7 cellular contexts compared by ENCODE assay signal in the genomic region with DNA sequence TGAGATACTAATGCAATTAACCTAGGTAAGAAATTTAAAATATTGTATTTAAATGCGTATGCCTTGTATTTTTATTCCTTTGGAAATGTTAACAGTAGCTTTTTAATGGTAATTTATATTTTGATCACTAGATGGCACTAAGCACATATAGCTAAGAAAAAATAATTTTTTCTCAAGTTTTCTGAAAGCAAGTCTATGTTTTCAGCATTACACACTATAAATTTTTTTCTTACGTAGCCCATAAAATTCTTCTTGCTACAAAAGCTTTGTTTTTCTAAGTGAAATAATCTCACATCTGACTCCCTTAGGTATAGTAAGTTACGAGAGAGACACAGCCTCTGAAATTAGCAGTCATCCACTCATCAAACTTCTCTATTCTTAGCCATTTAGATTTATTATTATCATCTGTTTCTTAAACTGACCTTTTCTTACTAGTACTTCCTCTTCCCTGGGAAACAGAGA. TPM values are rescaled to one million over a fixed set of nuclear protein-coding genes. Genes with fewer than 3 reads are reported as not detected.
A peak's percentile ranks its signal among the peaks of the same experiment; 100 is the strongest.
DNase-seq lines count a peak whose midpoint lies in the region; ATAC-seq, FAIRE-seq and TF ChIP-seq lines count a peak whose summit lies in the region.

No MANE protein-coding gene starts in this region.

- H2AFZ ChIP-seq in astrocyte (ENCODE audit: low read depth, low read length), result no peak overlapping the region
- H2AFZ ChIP-seq in neural cell (ENCODE audit: low read depth, low read length), result no peak overlapping the region

- H3K4me1 Mint-ChIP-seq in astrocyte (ENCODE audit: low read depth, unreplicated experiment), result peaks cover 34% of the 10 kb centered on the region
- H3K4me1 Mint-ChIP-seq in stimulated activated naive CD8-positive, alpha-beta T cell treated with anti-CD3 and anti-CD28 coated beads, Interleukin-15, amount 100 ng/mL, for 72 hours, result no peaks in the 10 kb centered on the region

- H3K27me3 ChIP-seq in DOHH2 (ENCODE audit: control insufficient read depth, low read length) (no peaks in the 10 kb centered on the region), astrocyte (ENCODE audit: insufficient read depth, low read length) (no peaks in the 10 kb centered on the region), neural cell (ENCODE audit: insufficient read depth, low read depth, low read length) (no peaks in the 10 kb centered on the region)

- H3K9me3 ChIP-seq in DOHH2 (ENCODE audit: control insufficient read depth, insufficient read depth, low read length) (no peaks in the 10 kb centered on the region), astrocyte (ENCODE audit: insufficient read depth, low read depth, low read length) (no peaks in the 10 kb centered on the region), neural cell (ENCODE audit: low read length) (no peaks in the 10 kb centered on the region)

- H3K9ac ChIP-seq in astrocyte (ENCODE audit: low read length) (no peak overlapping the region), neural cell (ENCODE audit: low read length) (no peak overlapping the region)

- H3K4me2 ChIP-seq in DOHH2 (ENCODE audit: low read length), result no peak overlapping the region
- no peak overlapping the region for H3K4me2 ChIP-seq in astrocyte (ENCODE audit: low read length)
- no peak overlapping the region for H3K4me2 ChIP-seq in neural cell (ENCODE audit: low read length)

- no peaks in the 10 kb centered on the region for H3K9me2 ChIP-seq in DOHH2 (replicated peaks; ENCODE audit: control insufficient read depth, low read length)
- no peaks in the 10 kb centered on the region for H3K9me2 ChIP-seq in neural cell (ENCODE audit: insufficient read depth, low read length)

- H3F3A ChIP-seq in DOHH2 (ENCODE audit: control insufficient read depth, insufficient read depth) (no peaks in the 10 kb centered on the region; the same call in 1 of the 2 replicates), neural cell (ENCODE audit: insufficient read depth, low read length, poor library complexity, severe bottlenecking) (no peaks in the 10 kb centered on the region)

- no peak overlapping the region for H3K27ac Mint-ChIP-seq in astrocyte (ENCODE audit: unreplicated experiment)
- H3K27ac Mint-ChIP-seq in stimulated activated naive CD8-positive, alpha-beta T cell treated with anti-CD3 and anti-CD28 coated beads, Interleukin-15, amount 100 ng/mL, for 72 hours, result no peak overlapping the region

- H3K36me3 ChIP-seq in DOHH2 (ENCODE audit: control insufficient read depth, low read length), result no peaks in the 10 kb centered on the region
- H3K36me3 ChIP-seq in astrocyte (ENCODE audit: insufficient read depth, low read length), result no peaks in the 10 kb centered on the region
- H3K36me3 ChIP-seq in neural cell (ENCODE audit: insufficient read depth, low read length), result no peaks in the 10 kb centered on the region

- no peaks in the 10 kb centered on the region for H3K36me3 Mint-ChIP-seq in astrocyte (ENCODE audit: low read depth, unreplicated experiment)

- H3K79me2 ChIP-seq in DOHH2 (ENCODE audit: control insufficient read depth, low read length) (no peaks in the 10 kb centered on the region), astrocyte (ENCODE audit: insufficient read depth, low read length) (no peaks in the 10 kb centered on the region), neural cell (replicated peaks; ENCODE audit: insufficient read depth, low read length) (no peaks in the 10 kb centered on the region)

- H4K20me1 ChIP-seq in DOHH2 (ENCODE audit: control insufficient read depth, insufficient read depth, low read depth, low read length) (no peaks in the 10 kb centered on the region), astrocyte (ENCODE audit: insufficient read depth, low read length) (no peaks in the 10 kb centered on the region), neural cell (ENCODE audit: insufficient read depth) (no peaks in the 10 kb centered on the region)

- TF ChIP-seq EP300 in neural cell (conservative IDR thresholded peaks at IDR 0.05; ENCODE audit: poor library complexity, severe bottlenecking), result no peak

- peak; percentile 72 for TF ChIP-seq RAD21 in neural cell (conservative IDR thresholded peaks at IDR 0.05)

- H3K27ac ChIP-seq in DOHH2 (ENCODE audit: low read depth, low read length), result no peak overlapping the region
- H3K27ac ChIP-seq in astrocyte (ENCODE audit: low read depth, low read length), result no peak overlapping the region
- H3K27ac ChIP-seq in neural cell (ENCODE audit: low read length), result no peak overlapping the region

- H3K9me3 Mint-ChIP-seq in astrocyte (ENCODE audit: unreplicated experiment), result no peaks in the 10 kb centered on the region
- no peaks in the 10 kb centered on the region for H3K9me3 Mint-ChIP-seq in stimulated activated naive CD8-positive, alpha-beta T cell treated with anti-CD3 and anti-CD28 coated beads, Interleukin-15, amount 100 ng/mL, for 72 hours

- H3K4me1 ChIP-seq in DOHH2 (ENCODE audit: control insufficient read depth, low read length) (no peaks in the 10 kb centered on the region), astrocyte (ENCODE audit: insufficient read depth, low read length) (no peaks in the 10 kb centered on the region)

- H3K27me3 Mint-ChIP-seq in astrocyte (ENCODE audit: low read depth, unreplicated experiment), result no peaks in the 10 kb centered on the region
- no peaks in the 10 kb centered on the region for H3K27me3 Mint-ChIP-seq in stimulated activated naive CD8-positive, alpha-beta T cell treated with anti-CD3 and anti-CD28 coated beads, Interleukin-15, amount 100 ng/mL, for 72 hours

- H3K4me3 ChIP-seq in DOHH2 (ENCODE audit: low read length), result no peak overlapping the region
- H3K4me3 ChIP-seq in astrocyte (ENCODE audit: insufficient read depth, low read depth, low read length), result no peak overlapping the region
- no peak overlapping the region for H3K4me3 ChIP-seq in neural cell (ENCODE audit: low read length)

- no peak for ATAC-seq in HG02840 (IDR thresholded peaks at IDR 0.05; ENCODE audit: low FRiP score, unreplicated experiment)
- no peak for ATAC-seq in stimulated activated naive CD8-positive, alpha-beta T cell treated with anti-CD3 and anti-CD28 coated beads, Interleukin-15, amount 100 ng/mL, for 72 hours

- no peak overlapping the region for H3K4me3 Mint-ChIP-seq in astrocyte (ENCODE audit: unreplicated experiment)
- H3K4me3 Mint-ChIP-seq in stimulated activated naive CD8-positive, alpha-beta T cell treated with anti-CD3 and anti-CD28 coated beads, Interleukin-15, amount 100 ng/mL, for 72 hours, result no peak overlapping the region

- no peak for FAIRE-seq in astrocyte (lab: Jason Lieb, UNC)

- DNase-seq in LHCN-M2 (ENCODE audit: low read depth) (peak; percentile 14), astrocyte (ENCODE audit: low read depth) (no peak), ecto neural progenitor cell (ENCODE audit: low spot score) (no peak)
- no peak for DNase-seq in stimulated activated naive CD8-positive, alpha-beta T cell treated with anti-CD3 and anti-CD28 coated beads, Interleukin-15, amount 100 ng/mL, for 72 hours

- TF ChIP-seq CTCF in DOHH2 (IDR thresholded peaks at IDR 0.05; ENCODE audit: low read depth, low read length, poor library complexity, severe bottlenecking) (peak; percentile 56), astrocyte (IDR thresholded peaks at IDR 0.05; ENCODE audit: insufficient read depth, low read depth, low read length) (peak; percentile 35), neural cell (IDR thresholded peaks at IDR 0.05; ENCODE audit: poor library complexity, severe bottlenecking) (peak; percentile 70)

TF ChIP-seq in neural cell, 6 proteins besides CTCF, POLR2A, EP300 and RAD21:
- peak; percentile 67 for TF ChIP-seq SMC3 (conservative IDR thresholded peaks at IDR 0.05; ENCODE audit: poor library complexity)
- TF ChIP-seq EZH2 (IDR thresholded peaks at IDR 0.05; ENCODE audit: borderline replicate concordance, insufficient read depth, low read length, poor library complexity, severe bottlenecking), result no peak
- TF ChIP-seq MXI1 (conservative IDR thresholded peaks at IDR 0.05; ENCODE audit: poor library complexity, severe bottlenecking), result no peak
- TF ChIP-seq POLR2AphosphoS5 (IDR thresholded peaks at IDR 0.05), result no peak
- TF ChIP-seq TAF1 (IDR thresholded peaks at IDR 0.05; ENCODE audit: low read depth), result no peak
- TF ChIP-seq, protein P1, sequence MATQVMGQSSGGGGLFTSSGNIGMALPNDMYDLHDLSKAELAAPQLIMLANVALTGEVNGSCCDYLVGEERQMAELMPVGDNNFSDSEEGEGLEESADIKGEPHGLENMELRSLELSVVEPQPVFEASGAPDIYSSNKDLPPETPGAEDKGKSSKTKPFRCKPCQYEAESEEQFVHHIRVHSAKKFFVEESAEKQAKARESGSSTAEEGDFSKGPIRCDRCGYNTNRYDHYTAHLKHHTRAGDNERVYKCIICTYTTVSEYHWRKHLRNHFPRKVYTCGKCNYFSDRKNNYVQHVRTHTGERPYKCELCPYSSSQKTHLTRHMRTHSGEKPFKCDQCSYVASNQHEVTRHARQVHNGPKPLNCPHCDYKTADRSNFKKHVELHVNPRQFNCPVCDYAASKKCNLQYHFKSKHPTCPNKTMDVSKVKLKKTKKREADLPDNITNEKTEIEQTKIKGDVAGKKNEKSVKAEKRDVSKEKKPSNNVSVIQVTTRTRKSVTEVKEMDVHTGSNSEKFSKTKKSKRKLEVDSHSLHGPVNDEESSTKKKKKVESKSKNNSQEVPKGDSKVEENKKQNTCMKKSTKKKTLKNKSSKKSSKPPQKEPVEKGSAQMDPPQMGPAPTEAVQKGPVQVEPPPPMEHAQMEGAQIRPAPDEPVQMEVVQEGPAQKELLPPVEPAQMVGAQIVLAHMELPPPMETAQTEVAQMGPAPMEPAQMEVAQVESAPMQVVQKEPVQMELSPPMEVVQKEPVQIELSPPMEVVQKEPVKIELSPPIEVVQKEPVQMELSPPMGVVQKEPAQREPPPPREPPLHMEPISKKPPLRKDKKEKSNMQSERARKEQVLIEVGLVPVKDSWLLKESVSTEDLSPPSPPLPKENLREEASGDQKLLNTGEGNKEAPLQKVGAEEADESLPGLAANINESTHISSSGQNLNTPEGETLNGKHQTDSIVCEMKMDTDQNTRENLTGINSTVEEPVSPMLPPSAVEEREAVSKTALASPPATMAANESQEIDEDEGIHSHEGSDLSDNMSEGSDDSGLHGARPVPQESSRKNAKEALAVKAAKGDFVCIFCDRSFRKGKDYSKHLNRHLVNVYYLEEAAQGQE (IDR thresholded peaks at IDR 0.05; ENCODE audit: borderline replicate concordance), result no peak
TF ChIP-seq in neural cell: peak in this region for 1.

RNA-seq across cellular contexts. Expression of a gene that starts 35.7 kb away (rescaled TPM):
- 16.7 and 18.8 TPM in 2 replicates for total RNA-seq in LHCN-M2 (2014; rRNA removed)
- 22.7 TPM for polyA plus RNA-seq in LHCN-M2 (2012)
- total RNA-seq in astrocyte, result 22.2 and 25.8 TPM in 2 replicates
- polyA plus RNA-seq in neural cell, result 97.2 and 99.8 TPM in 2 replicates
- 162 and 171 TPM in 2 replicates for polyA minus RNA-seq in neural cell
